ENCODE assay signal across 1 cellular context in genomic region chr7:92446869-92447238, GRCh38.
TF ChIP-seq lines count a peak whose summit lies in the region.

No MANE protein-coding gene starts in this region.

TF ChIP-seq in H1, 55 proteins besides CTCF, POLR2A, EP300 and RAD21:
- TF ChIP-seq ATF3 (IDR thresholded peaks at IDR 0.05; ENCODE audit: insufficient read depth, low read depth, low read length) (no peak), TCF12 (IDR thresholded peaks at IDR 0.05; ENCODE audit: low read depth, low read length) (0 out of 2 replicates have a peak, but pooled peaks have one; percentile 1)
